In genomic region chr4:188971125-188971524, GRCh38 we compare ENCODE assay signal across 9 cellular contexts.
DNase-seq lines count a peak whose midpoint lies in the region; TF ChIP-seq lines count a peak whose summit lies in the region.
"Had no signal": no experiment of that assay in that cellular context is flagged by ENCODE, and none has a peak within 500 bp of the region (broad histone marks: within the 10 kb centered on the region; RNA-seq: fewer than 3 reads in every experiment).

No MANE protein-coding gene starts in this region.

- H3K9me3 Mint-ChIP-seq in neural progenitor cell, result peaks cover 6% of the 10 kb centered on the region

- WGBS in mammary epithelial cell (ENCODE audit: low coverage, missing lambda C conversion rate), result 39% methylated on average over 3 of the region's 3 CpGs

- H3K9me3 ChIP-seq in mammary epithelial cell (replicated peaks; ENCODE audit: insufficient read depth, low read length) (no peaks in the 10 kb centered on the region), neural progenitor cell (ENCODE audit: low read depth) (peaks cover 7% of the 10 kb centered on the region)

- H3K4me3 ChIP-seq in mammary epithelial cell (replicated peaks in 1 of 3; ENCODE audit: insufficient read depth in 1 of 3, low read depth in 2 of 3, low read length in 3 of 3) (no peak overlapping the region), neural progenitor cell (no peak overlapping the region)

- no peak overlapping the region for H3K4me2 ChIP-seq in mammary epithelial cell (ENCODE audit: insufficient read depth, low read depth, low read length)
- H3K4me2 ChIP-seq in neural progenitor cell, result no peak overlapping the region

- H3K4me1 Mint-ChIP-seq in neural progenitor cell, result peaks cover 2% of the 10 kb centered on the region
- H3K4me1 Mint-ChIP-seq: activated B cell treated with CpG ODN at 0.5 μM for 24 hours had no signal

- peak; percentile 42 to 62 for TF ChIP-seq CTCF in mammary epithelial cell (conservative IDR thresholded peaks at IDR 0.05 in 1 of 2, IDR thresholded peaks at IDR 0.05 in 1 of 2; ENCODE audit: extremely low read depth in 1 of 2, insufficient read depth in 1 of 2, low read depth in 1 of 2, low read length in 2 of 2)
- peak; percentile 12 for TF ChIP-seq CTCF in neural progenitor cell (IDR thresholded peaks at IDR 0.05)

- H3K9ac ChIP-seq in mammary epithelial cell (ENCODE audit: insufficient read depth, low read length) (no peak overlapping the region), neural progenitor cell (no peak overlapping the region)

- CTCF ChIA-PET in mammary epithelial cell (lab: Charles Lee; ENCODE audit: low non-redundant PET), result no interaction called here

- no peak overlapping the region for H3K27ac ChIP-seq in mammary epithelial cell (ENCODE audit: insufficient read depth, low read depth, low read length)
- H3K27ac ChIP-seq in neural progenitor cell, result no peak overlapping the region

- intact Hi-C loops in mammary epithelial cell (cut with micrococcal nuclease), result loop anchor here (1.0 kb wide), 2 partner anchors 153 to 231 kb away; no protein-coding TSS in a partner anchor
- intact Hi-C loops in posterior vena cava (cut with DNase I), result no loop called here

- dilution Hi-C loops in mammary epithelial cell (cut with HindIII; ENCODE audit: low sequenced_read_pairs), result no loop called here

- no TSS peak for BruUV-seq in mammary epithelial cell (replicated peaks; lab: Mats Ljungman, UMichigan)

- no peak overlapping the region for H3K27ac Mint-ChIP-seq in neural progenitor cell
- H3K27ac Mint-ChIP-seq: activated B cell treated with CpG ODN at 0.5 μM for 24 hours had no signal

- peaks cover 2% of the 10 kb centered on the region for H3K27me3 Mint-ChIP-seq in neural progenitor cell (ENCODE audit: insufficient read depth, low read depth)
- H3K27me3 Mint-ChIP-seq: activated B cell treated with CpG ODN at 0.5 μM for 24 hours had no signal

- peaks cover 1% of the 10 kb centered on the region for H3K4me1 ChIP-seq in mammary epithelial cell (ENCODE audit: insufficient read depth, low read length)
- peaks cover 15% of the 10 kb centered on the region for H3K4me1 ChIP-seq in neural progenitor cell

- no peaks in the 10 kb centered on the region for H4K20me1 ChIP-seq in mammary epithelial cell (ENCODE audit: insufficient read depth, low read length)
- no peaks in the 10 kb centered on the region for H4K20me1 ChIP-seq in neural progenitor cell (ENCODE audit: low read depth)

- H3K27me3 ChIP-seq in mammary epithelial cell (ENCODE audit: insufficient read depth, low read length) (no peaks in the 10 kb centered on the region), neural progenitor cell (no peaks in the 10 kb centered on the region)

- H3K36me3 Mint-ChIP-seq in neural progenitor cell, result no peaks in the 10 kb centered on the region

- no peaks in the 10 kb centered on the region for H3K79me2 ChIP-seq in mammary epithelial cell (ENCODE audit: insufficient read depth, low read length)
- H3K79me2 ChIP-seq in neural progenitor cell (ENCODE audit: low read depth), result no peaks in the 10 kb centered on the region

- H3K36me3 ChIP-seq in mammary epithelial cell (ENCODE audit: insufficient read depth, low read length) (no peaks in the 10 kb centered on the region), neural progenitor cell (peaks cover 7% of the 10 kb centered on the region)

- H2AFZ ChIP-seq in mammary epithelial cell (ENCODE audit: low read depth, low read length) (no peak overlapping the region), neural progenitor cell (replicated peaks) (no peak overlapping the region)

- H3K4me3 Mint-ChIP-seq in neural progenitor cell, result no peak overlapping the region
- H3K4me3 Mint-ChIP-seq: activated B cell treated with CpG ODN at 0.5 μM for 24 hours had no signal

- in situ Hi-C loops in mammary epithelial cell (cut with MboI; ENCODE audit: low sequenced_read_pairs in 2 of 2), result no loop called here

- peak; percentile 15 for DNase-seq in EL
- DNase-seq in NCI-H1092 (lab: John Stamatoyannopoulos, UW), result peak; percentile 34
- DNase-seq in mammary epithelial cell, result peak; percentile 35
- no peak for DNase-seq in neural progenitor cell (ENCODE audit: low spot score)
- no peak for DNase-seq in activated effector memory CD4-positive, alpha-beta T cell treated with anti-CD3 and anti-CD28 coated beads, Interleukin-2, amount 50 U/mL, for 16 hours
- DNase-seq in stimulated activated CD4-positive, alpha-beta T cell treated with anti-CD3 and anti-CD28 coated beads, Interleukin-4, amount 100 ng/mL, for 4 hours, result no peak
- DNase-seq in posterior vena cava (ENCODE audit: low spot score), result no peak
- DNase-seq: activated B cell treated with CpG ODN at 0.5 μM for 24 hours, NCI-H2107 had no signal

- H3F3A ChIP-seq in neural progenitor cell (ENCODE audit: low read depth), result peaks cover 10% of the 10 kb centered on the region

Comparison
In these comparisons a context has a peak if more than half of its experiments do, and no peak if none do; other contexts are left out.
1. DNase-seq: peak in EL (single experiment), NCI-H1092 (single experiment) and mammary epithelial cell (single experiment); none in neural progenitor cell (single experiment), activated effector memory CD4-positive, alpha-beta T cell treated with anti-CD3 and anti-CD28 coated beads, Interleukin-2, amount 50 U/mL, for 16 hours (single experiment), stimulated activated CD4-positive, alpha-beta T cell treated with anti-CD3 and anti-CD28 coated beads, Interleukin-4, amount 100 ng/mL, for 4 hours (0 of 2) and posterior vena cava (single experiment).